In the genomic region with DNA sequence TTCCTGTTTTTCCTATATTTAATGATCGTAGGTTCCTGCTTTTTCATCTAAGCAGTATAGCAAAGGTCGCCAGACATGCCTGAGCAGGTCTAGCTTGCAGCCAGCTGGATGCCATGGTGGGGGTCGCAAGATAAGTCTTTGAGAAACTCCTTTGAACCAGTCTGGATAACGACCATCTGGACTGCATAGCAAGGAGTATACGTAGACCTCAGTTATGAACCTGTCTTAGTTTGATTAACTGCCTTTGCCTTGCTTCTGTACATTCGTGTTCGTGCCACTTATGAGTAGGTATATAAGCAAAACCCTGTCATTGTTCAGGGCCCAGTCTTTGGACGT, we compare ENCODE assay signal across 1 cellular context.
TF ChIP-seq lines count a peak whose summit lies in the region.

No MANE protein-coding gene starts in this region.

TF ChIP-seq in IMR-90, 13 proteins besides CTCF, POLR2A, EP300 and RAD21:
- no peak for TF ChIP-seq RFX5 (IDR thresholded peaks at IDR 0.05; ENCODE audit: low read depth, low read length)
- no peak for TF ChIP-seq MXI1 (IDR thresholded peaks at IDR 0.05; ENCODE audit: borderline replicate concordance, low read depth, low read length)
- no peak for TF ChIP-seq MAZ (IDR thresholded peaks at IDR 0.05; ENCODE audit: borderline replicate concordance, low read depth, low read length)
- no peak for TF ChIP-seq SMC3 (IDR thresholded peaks at IDR 0.05; ENCODE audit: low read depth, low read length)
- no peak for TF ChIP-seq FOS (IDR thresholded peaks at IDR 0.05; ENCODE audit: low read depth, low read length)
- TF ChIP-seq, protein P1, sequence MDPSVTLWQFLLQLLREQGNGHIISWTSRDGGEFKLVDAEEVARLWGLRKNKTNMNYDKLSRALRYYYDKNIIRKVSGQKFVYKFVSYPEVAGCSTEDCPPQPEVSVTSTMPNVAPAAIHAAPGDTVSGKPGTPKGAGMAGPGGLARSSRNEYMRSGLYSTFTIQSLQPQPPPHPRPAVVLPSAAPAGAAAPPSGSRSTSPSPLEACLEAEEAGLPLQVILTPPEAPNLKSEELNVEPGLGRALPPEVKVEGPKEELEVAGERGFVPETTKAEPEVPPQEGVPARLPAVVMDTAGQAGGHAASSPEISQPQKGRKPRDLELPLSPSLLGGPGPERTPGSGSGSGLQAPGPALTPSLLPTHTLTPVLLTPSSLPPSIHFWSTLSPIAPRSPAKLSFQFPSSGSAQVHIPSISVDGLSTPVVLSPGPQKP (IDR thresholded peaks at IDR 0.05; ENCODE audit: borderline replicate concordance, low read depth, low read length): no peak
- no peak for TF ChIP-seq CHD1 (IDR thresholded peaks at IDR 0.05; ENCODE audit: low read depth, low read length)
- TF ChIP-seq NFE2L2 (IDR thresholded peaks at IDR 0.05; ENCODE audit: low read depth, low read length): no peak
- TF ChIP-seq BHLHE40 (IDR thresholded peaks at IDR 0.05; ENCODE audit: low read depth, low read length): no peak
TF ChIP-seq in IMR-90: peak in this region for 0.
